ENCODE assay signal across 20 cellular contexts in genomic region chr9:86241216-86241615, GRCh38. TPM values are rescaled to one million over a fixed set of nuclear protein-coding genes. Genes with fewer than 3 reads are reported as not detected.
DNase-seq lines count a peak whose midpoint lies in the region; ATAC-seq and TF ChIP-seq lines count a peak whose summit lies in the region.
"Had no signal": no experiment of that assay in that cellular context is flagged by ENCODE, and none has a peak within 500 bp of the region (broad histone marks: within the 10 kb centered on the region; RNA-seq: fewer than 3 reads in every experiment).

No MANE protein-coding gene starts in this region.

- dilution Hi-C loops in mammary epithelial cell (cut with HindIII; ENCODE audit: low sequenced_read_pairs), result no loop called here

- H3K4me2 ChIP-seq in mammary epithelial cell (ENCODE audit: insufficient read depth, low read depth, low read length), result no peak overlapping the region
- H3K4me2 ChIP-seq: PC-9 had no signal

- no peaks in the 10 kb centered on the region for H3K9me3 ChIP-seq in mammary epithelial cell (replicated peaks; ENCODE audit: insufficient read depth, low read length)
- H3K9me3 ChIP-seq in breast epithelium, result no peaks in the 10 kb centered on the region
- H3K9me3 ChIP-seq: BE2C had no signal

- WGBS in mammary epithelial cell (ENCODE audit: low coverage, missing lambda C conversion rate), result 31% methylated on average over 7 of the region's 7 CpGs

- no peak overlapping the region for H3K27ac ChIP-seq in mammary epithelial cell (ENCODE audit: insufficient read depth, low read depth, low read length)
- H3K27ac ChIP-seq in breast epithelium, result no peak overlapping the region
- H3K27ac ChIP-seq: 22Rv1, PC-9 had no signal

- no peaks in the 10 kb centered on the region for H4K20me1 ChIP-seq in mammary epithelial cell (ENCODE audit: insufficient read depth, low read length)

- H3K27me3 ChIP-seq in mammary epithelial cell (ENCODE audit: insufficient read depth, low read length) (no peaks in the 10 kb centered on the region), breast epithelium (no peaks in the 10 kb centered on the region)
- H3K27me3 ChIP-seq: BE2C had no signal

- peak; percentile 48 to 65 for ATAC-seq in activated CD4-positive, CD25-positive, alpha-beta regulatory T cell treated with anti-CD3 and anti-CD28 coated beads, Interleukin-2, amount 50 U/mL, for 24 hours

- TF ChIP-seq CTCF in mammary epithelial cell (conservative IDR thresholded peaks at IDR 0.05 in 1 of 2, IDR thresholded peaks at IDR 0.05 in 1 of 2; ENCODE audit: extremely low read depth in 1 of 2, insufficient read depth in 1 of 2, low read depth in 1 of 2, low read length in 2 of 2) (no peak), breast epithelium (IDR thresholded peaks at IDR 0.05) (no peak)

- CTCF ChIA-PET in mammary epithelial cell (lab: Charles Lee; ENCODE audit: low non-redundant PET), result no interaction called here

- no TSS peak for BruUV-seq in mammary epithelial cell (replicated peaks; lab: Mats Ljungman, UMichigan)

- no peak for DNase-seq in activated CD4-positive, CD25-positive, alpha-beta regulatory T cell treated with anti-CD3 and anti-CD28 coated beads, Interleukin-2, amount 50 U/mL, for 72 hours
- DNase-seq in mammary epithelial cell (peak; percentile 16), breast epithelium (ENCODE audit: low spot score in 2 of 2) (no peak), amniotic epithelial cell (ENCODE audit: low read depth) (peak; percentile 55), AG20443 (ENCODE audit: low spot score) (no peak), dermis blood vessel endothelial cell (no peak)
- DNase-seq in stimulated activated CD8-positive, alpha-beta memory T cell treated with anti-CD3 and anti-CD28 coated beads, Interleukin-4, amount 100 ng/mL, for 48 hours, result peak; percentile 37
- DNase-seq: BE2C; Calu3; CD4-positive, alpha-beta T cell; H9; Karpas-422; MM.1S; NCI-H1092 treated with DMSO at 0.1 percent for 48 hours; NCI-H1694; NCI-H2227 treated with DMSO at 0.1 percent for 48 hours; NCI-H524; PC-9 had no signal

- in situ Hi-C loops in mammary epithelial cell (cut with MboI; ENCODE audit: low sequenced_read_pairs in 2 of 2), result loop anchor here in 1 of 2 donors (25.0 kb wide), 1 partner anchor 429 kb away; no protein-coding TSS in a partner anchor

- H3K4me1 ChIP-seq in mammary epithelial cell (ENCODE audit: insufficient read depth, low read length) (no peaks in the 10 kb centered on the region), breast epithelium (peaks cover 0 to 3% of the 10 kb centered on the region in 2 donors)
- H3K4me1 ChIP-seq: BE2C had no signal

- no peak overlapping the region for H2AFZ ChIP-seq in mammary epithelial cell (ENCODE audit: low read depth, low read length)
- H2AFZ ChIP-seq: PC-9 had no signal

- TF ChIP-seq POLR2A in breast epithelium (IDR thresholded peaks at IDR 0.05), result no peak

- intact Hi-C loops in mammary epithelial cell (cut with micrococcal nuclease), result no loop called here
- intact Hi-C loops in breast epithelium (cut with DNase I; ENCODE audit: low total_unique reads), result no loop called here

- H3K9ac ChIP-seq in mammary epithelial cell (ENCODE audit: insufficient read depth, low read length), result no peak overlapping the region

- no peaks in the 10 kb centered on the region for H3K36me3 ChIP-seq in mammary epithelial cell (ENCODE audit: insufficient read depth, low read length)
- H3K36me3 ChIP-seq in breast epithelium, result no peaks in the 10 kb centered on the region
- H3K36me3 ChIP-seq: BE2C had no signal

- H3K4me3 ChIP-seq in mammary epithelial cell (replicated peaks in 1 of 3; ENCODE audit: insufficient read depth in 1 of 3, low read depth in 2 of 3, low read length in 3 of 3) (no peak overlapping the region), breast epithelium (no peak overlapping the region)
- H3K4me3 ChIP-seq: PC-9 had no signal

- H3K79me2 ChIP-seq in mammary epithelial cell (ENCODE audit: insufficient read depth, low read length), result no peaks in the 10 kb centered on the region

RNA-seq across cellular contexts. Expression of gene C9orf153, which starts 18.2 kb away (rescaled TPM):
- total RNA-seq in mammary epithelial cell (under 1 TPM in 1 of 2 donors, not detected in 1; 0.33 TPM), breast epithelium (under 1 TPM; 0.59 to 0.80 (median 0.66) TPM), dermis blood vessel endothelial cell (0.14 TPM in 1 of 2 replicates, not detected in the other)
- polyA plus RNA-seq in mammary epithelial cell, result not detected
- not detected for polyA minus RNA-seq in mammary epithelial cell
- total RNA-seq: Calu3 had no signal

RNA-seq across cellular contexts. Expression of gene ISCA1, which starts 41.1 kb away (rescaled TPM):
- total RNA-seq in mammary epithelial cell, result 10 to 100 TPM; 20.8 to 32.0 TPM
- polyA plus RNA-seq in mammary epithelial cell, result 17.5 TPM
- 7.5 TPM for polyA minus RNA-seq in mammary epithelial cell
- 10 to 100 TPM; 35.7 to 53.1 (median 38.3) TPM for total RNA-seq in breast epithelium
- 28.9 and 30.3 TPM in 2 replicates for total RNA-seq in dermis blood vessel endothelial cell

Comparison
In these comparisons a context has a peak if more than half of its experiments do, and no peak if none do; other contexts are left out.
1. DNase-seq: peak in mammary epithelial cell (single experiment), amniotic epithelial cell (single experiment) and stimulated activated CD8-positive, alpha-beta memory T cell treated with anti-CD3 and anti-CD28 coated beads, Interleukin-4, amount 100 ng/mL, for 48 hours (single experiment); none in activated CD4-positive, CD25-positive, alpha-beta regulatory T cell treated with anti-CD3 and anti-CD28 coated beads, Interleukin-2, amount 50 U/mL, for 72 hours (single experiment), breast epithelium (0 of 2), AG20443 (single experiment) and dermis blood vessel endothelial cell (single experiment).